In the genomic region with DNA sequence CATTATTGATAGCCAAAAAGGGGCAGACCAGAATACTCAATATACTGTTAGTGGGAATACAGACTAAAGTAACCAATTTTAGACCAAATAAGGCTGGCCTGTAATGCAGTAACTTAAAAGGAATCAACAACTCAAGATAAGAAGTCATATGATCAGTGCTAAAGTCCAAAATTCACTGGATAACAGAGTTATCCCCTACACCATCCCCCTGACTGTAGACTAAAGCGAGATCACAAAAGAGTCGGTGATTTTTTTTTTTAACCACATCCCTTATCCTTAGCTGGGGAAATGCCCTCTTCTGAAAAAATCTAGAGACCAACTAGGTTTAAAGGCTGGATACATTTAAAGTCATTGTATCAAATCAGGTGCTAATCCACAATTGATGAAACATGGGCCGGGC, we compare ENCODE assay signal across 19 cellular contexts. TPM values are rescaled to one million over a fixed set of nuclear protein-coding genes. Genes with fewer than 3 reads are reported as not detected.
DNase-seq lines count a peak whose midpoint lies in the region; ATAC-seq, FAIRE-seq and TF ChIP-seq lines count a peak whose summit lies in the region.
"Had no signal": no experiment of that assay in that cellular context is flagged by ENCODE, and none has a peak within 500 bp of the region (broad histone marks: within the 10 kb centered on the region; RNA-seq: fewer than 3 reads in every experiment).

No MANE protein-coding gene starts in this region.

- SMC1A ChIA-PET in GM12878 (lab: Charles Lee; ENCODE audit: uncharacterized antibody, unreplicated experiment): interaction anchor here (1.0 to 1.6 kb wide), 2 partner anchors 10 to 72 kb away, joined by 3 to 7 read pairs; no protein-coding TSS in a partner anchor

- peaks cover 28 to 58% (median 49%) of the 10 kb centered on the region in 4 donors for H3K4me1 Mint-ChIP-seq in CD4-positive, CD25-positive, alpha-beta regulatory T cell
- peaks cover 56% of the 10 kb centered on the region for H3K4me1 Mint-ChIP-seq in HFFc6 (ENCODE audit: low read depth)

- no peak overlapping the region for H3K4ac ChIP-seq in mesenchymal stem cell (ENCODE audit: low read depth in 1 of 2, low read length in 2 of 2)

- no peak overlapping the region for H4K91ac ChIP-seq in mesenchymal stem cell (ENCODE audit: low read length)

- no peaks in the 10 kb centered on the region for H3K9me3 Mint-ChIP-seq in CD4-positive, CD25-positive, alpha-beta regulatory T cell
- H3K9me3 Mint-ChIP-seq in HFFc6: no peaks in the 10 kb centered on the region
- H3K9me3 Mint-ChIP-seq: activated naive CD4-positive, alpha-beta T cell treated with anti-CD3 and anti-CD28 coated beads for 36 hours had no signal

- no peak overlapping the region for H2BK12ac ChIP-seq in mesenchymal stem cell (ENCODE audit: low read length in 2 of 2)

- H3K9me3 ChIP-seq in CD4-positive, CD25-positive, alpha-beta regulatory T cell (ENCODE audit: control insufficient read depth in 2 of 2, low read length in 2 of 2): no peaks in the 10 kb centered on the region
- H3K9me3 ChIP-seq in GM12878 (replicated peaks; ENCODE audit: control insufficient read depth, insufficient read depth, low read length) (no peaks in the 10 kb centered on the region), mucosa of descending colon (no peaks in the 10 kb centered on the region), mesenchymal stem cell (ENCODE audit: control insufficient read depth, low read length) (no peaks in the 10 kb centered on the region)
- H3K9me3 ChIP-seq: suprapubic skin had no signal

- no peak overlapping the region for H3K14ac ChIP-seq in mesenchymal stem cell (ENCODE audit: low read length in 2 of 2)

- no peak overlapping the region for H2BK5ac ChIP-seq in mesenchymal stem cell (ENCODE audit: low read depth, low read length, poor library complexity, severe bottlenecking)

- TF ChIP-seq EP300 in GM12878 (IDR thresholded peaks at IDR 0.05; ENCODE audit: borderline replicate concordance in 1 of 2, control insufficient read depth in 1 of 2, low read depth in 2 of 2, low read length in 2 of 2): no peak

- H3K27ac Mint-ChIP-seq in CD4-positive, CD25-positive, alpha-beta regulatory T cell: peak overlapping the region in 2 of 3 donors; percentile 31 to 58
- H3K27ac Mint-ChIP-seq in HFFc6: peak overlapping the region; percentile 34; the same call in 1 of the 2 replicates
- H3K27ac Mint-ChIP-seq: activated naive CD4-positive, alpha-beta T cell treated with anti-CD3 and anti-CD28 coated beads for 36 hours had no signal

- H2BK15ac ChIP-seq in mesenchymal stem cell (ENCODE audit: low read depth, poor library complexity, severe bottlenecking): no peak overlapping the region

- no TSS peak for BruUV-seq in GM12878 (replicated peaks; lab: Mats Ljungman, UMichigan)

- H3K79me1 ChIP-seq in mesenchymal stem cell (replicated peaks; ENCODE audit: low read length, poor library complexity, severe bottlenecking): peaks cover 15% of the 10 kb centered on the region

- in situ Hi-C loops in GM12878 (cut with MboI): no loop called here

- H2AK5ac ChIP-seq in mesenchymal stem cell (ENCODE audit: low read length, severe bottlenecking): no peak overlapping the region

- CTCF ChIA-PET in GM12878 (lab: Yijun Ruan, JAX) (interaction anchor here (0.6 kb wide), 1 partner anchor 451 kb away, joined by 3 read pairs; no protein-coding TSS in a partner anchor), GM10248 (lab: Yijun Ruan, JAX) (interaction anchor here (1.6 kb wide), 1 partner anchor 45 kb away, joined by 4 read pairs; no protein-coding TSS in a partner anchor)

- intact Hi-C loops in GM12878 (cut with micrococcal nuclease; ENCODE audit: unreplicated experiment) (loop anchor here (10.0 kb wide), 1 partner anchor 248 kb away; a partner anchor contains a TSS), mucosa of descending colon (cut with DNase I, micrococcal nuclease) (loop anchor here in 1 of 2 donors (2.0 kb wide), 1 partner anchor 18 kb away; no protein-coding TSS in a partner anchor)

- H3K18ac ChIP-seq in mesenchymal stem cell (ENCODE audit: low read depth in 1 of 2, low read length in 2 of 2): no peak overlapping the region

- FAIRE-seq in GM12878 (lab: Jason Lieb, UNC): no peak
- FAIRE-seq in RCC 7860 (lab: Jason Lieb, UNC): no peak
- FAIRE-seq: G401.6, GM12891 had no signal

- H3K4me3 Mint-ChIP-seq in CD4-positive, CD25-positive, alpha-beta regulatory T cell: peak overlapping the region in 1 of 4 donors; percentile 54
- H3K4me3 Mint-ChIP-seq in HFFc6: no peak overlapping the region; the same call in 1 of the 2 replicates
- H3K4me3 Mint-ChIP-seq: activated naive CD4-positive, alpha-beta T cell treated with anti-CD3 and anti-CD28 coated beads for 36 hours had no signal

- no peak overlapping the region for H3K9ac ChIP-seq in GM12878 (ENCODE audit: control insufficient read depth, insufficient read depth, low read length)
- H3K9ac ChIP-seq in mesenchymal stem cell (ENCODE audit: low read length): no peak overlapping the region

- peaks cover 59% of the 10 kb centered on the region for H3K79me2 ChIP-seq in GM12878 (ENCODE audit: control insufficient read depth, insufficient read depth, low read length)

- peaks cover 39% of the 10 kb centered on the region for H3K4me1 ChIP-seq in CD4-positive, CD25-positive, alpha-beta regulatory T cell (ENCODE audit: control insufficient read depth, insufficient read depth, low read length, poor library complexity, severe bottlenecking)
- H3K4me1 ChIP-seq in GM12878 (ENCODE audit: control insufficient read depth, insufficient read depth, low read length) (peaks cover 13% of the 10 kb centered on the region), mucosa of descending colon (ENCODE audit: low read depth) (peaks cover 19% of the 10 kb centered on the region), mesenchymal stem cell (ENCODE audit: control insufficient read depth, insufficient read depth, low read depth, low read length) (peaks cover 7% of the 10 kb centered on the region)

- WGBS in GM12878 (ENCODE audit: insufficient coverage, insufficient replicate concordance, low lambda C conversion rate, missing lambda C conversion rate): 97% methylated on average over 3 of the region's 3 CpGs
- WGBS in mesenchymal stem cell: 95% methylated on average over 3 of the region's 3 CpGs

- H3K36me3 Mint-ChIP-seq in CD4-positive, CD25-positive, alpha-beta regulatory T cell: peaks cover 26% of the 10 kb centered on the region
- peaks cover 19% of the 10 kb centered on the region for H3K36me3 Mint-ChIP-seq in HFFc6 (ENCODE audit: low read depth)

- DNase-seq in CD4-positive, CD25-positive, alpha-beta regulatory T cell: no peak
- DNase-seq in HFFc6 (no peak), GM12878 (ENCODE audit: low read depth, low spot score) (no peak), mucosa of descending colon (no peak), mesenchymal stem cell (no peak), RCC 7860 (ENCODE audit: low spot score) (no peak), GM10248 (ENCODE audit: extremely low spot score) (no peak)
- DNase-seq: activated CD4-positive, CD25-positive, alpha-beta regulatory T cell; activated naive CD4-positive, alpha-beta T cell treated with anti-CD3 and anti-CD28 coated beads for 36 hours; AML-193; effector memory CD4-positive, alpha-beta T cell; hypothalamus; kidney glomerular epithelial cell; NCI-H187; nucleus accumbens had no signal

- no peak for TF ChIP-seq RAD21 in GM12878 (IDR thresholded peaks at IDR 0.05; ENCODE audit: insufficient read depth, low read depth, low read length)

- no peak overlapping the region for H3K23ac ChIP-seq in mesenchymal stem cell (ENCODE audit: low read length in 2 of 2)

- no peak overlapping the region for H2AFZ ChIP-seq in GM12878 (ENCODE audit: control insufficient read depth, low read depth, low read length)
- no peak overlapping the region for H2AFZ ChIP-seq in mesenchymal stem cell (ENCODE audit: low read depth, low read length)

- H3K27me3 Mint-ChIP-seq in CD4-positive, CD25-positive, alpha-beta regulatory T cell: no peaks in the 10 kb centered on the region
- no peaks in the 10 kb centered on the region for H3K27me3 Mint-ChIP-seq in HFFc6 (ENCODE audit: insufficient read depth)

- no peak for TF ChIP-seq POLR2A in GM12878 (IDR thresholded peaks at IDR 0.05; ENCODE audit: low read depth, low read length)

- H3K36me3 ChIP-seq in CD4-positive, CD25-positive, alpha-beta regulatory T cell (ENCODE audit: control insufficient read depth, insufficient read depth, low read length): peaks cover 44% of the 10 kb centered on the region
- H3K36me3 ChIP-seq in GM12878 (ENCODE audit: control insufficient read depth in 2 of 2, insufficient read depth in 2 of 2, low read length in 1 of 2) (peaks cover 8 to 17% of the 10 kb centered on the region in 2 experiments; a peak in 3 of 4 replicates), mucosa of descending colon (ENCODE audit: low read depth) (peaks cover 13% of the 10 kb centered on the region), mesenchymal stem cell (ENCODE audit: control insufficient read depth in 1 of 2, insufficient read depth in 2 of 2, low read depth in 1 of 2, low read length in 2 of 2) (peaks cover 6 to 43% of the 10 kb centered on the region in 2 experiments)

- peak overlapping the region; percentile 31 for H3K4me3 ChIP-seq in CD4-positive, CD25-positive, alpha-beta regulatory T cell (ENCODE audit: low read depth, low read length)
- H3K4me3 ChIP-seq in GM12878 (no peak overlapping the region), mucosa of descending colon (no peak overlapping the region), mesenchymal stem cell (ENCODE audit: insufficient read depth in 1 of 2, low read depth in 1 of 2, low read length in 2 of 2) (no peak overlapping the region)
- H3K4me3 ChIP-seq: suprapubic skin had no signal

- RAD21 ChIA-PET in GM12878 (lab: Charles Lee; ENCODE audit: unreplicated experiment): no interaction called here

- ATAC-seq in CD4-positive, CD25-positive, alpha-beta regulatory T cell (ENCODE audit: low read depth in 2 of 2): no peak
- ATAC-seq in GM12878 (peak; percentile 36; the same call in 2 of the 3 replicates), mucosa of descending colon (peak; percentile 53), HG03521 (IDR thresholded peaks at IDR 0.05; ENCODE audit: unreplicated experiment) (no peak)

- POLR2A ChIA-PET in GM12878 (lab: Charles Lee) (interaction anchor here (0.9 kb wide), 1 partner anchor 18 kb away, joined by 3 read pairs; no protein-coding TSS in a partner anchor), GM10248 (lab: Yijun Ruan, JAX) (no interaction called here)

- no peaks in the 10 kb centered on the region for H3K27me3 ChIP-seq in CD4-positive, CD25-positive, alpha-beta regulatory T cell (ENCODE audit: control insufficient read depth, insufficient read depth, low read length)
- H3K27me3 ChIP-seq in GM12878 (replicated peaks in 1 of 2; ENCODE audit: control insufficient read depth in 2 of 2, insufficient read depth in 2 of 2, low read length in 1 of 2) (no peaks in the 10 kb centered on the region), mesenchymal stem cell (ENCODE audit: control insufficient read depth in 1 of 2, insufficient read depth in 1 of 2, low read length in 2 of 2) (no peaks in the 10 kb centered on the region)
- H3K27me3 ChIP-seq: suprapubic skin had no signal

- H4K20me1 ChIP-seq in GM12878 (ENCODE audit: control insufficient read depth, insufficient read depth): peaks cover 2% of the 10 kb centered on the region; the same call in 1 of the 2 replicates

- no peak overlapping the region for H3K4me2 ChIP-seq in GM12878 (ENCODE audit: control insufficient read depth, insufficient read depth)
- no peak overlapping the region for H3K4me2 ChIP-seq in mesenchymal stem cell (ENCODE audit: low read length, poor library complexity, severe bottlenecking)

- H2BK120ac ChIP-seq in mesenchymal stem cell (ENCODE audit: low read depth, low read length): no peak overlapping the region

- TF ChIP-seq CTCF in HFFc6 (IDR thresholded peaks at IDR 0.05) (no peak), GM12878 (IDR thresholded peaks at IDR 0.05 in 2 of 3, conservative IDR thresholded peaks at IDR 0.05 in 1 of 3; ENCODE audit: control insufficient read depth in 2 of 3, extremely low read depth in 1 of 3, insufficient read depth in 1 of 3, low read depth in 3 of 3, low read length in 3 of 3) (no peak), mucosa of descending colon (IDR thresholded peaks at IDR 0.05) (no peak), GM10248 (IDR thresholded peaks at IDR 0.05; ENCODE audit: control extremely low read depth, extremely low read depth, low read depth, missing control alignments) (no peak)

- H3K27ac ChIP-seq in CD4-positive, CD25-positive, alpha-beta regulatory T cell (ENCODE audit: insufficient read depth, low read length, poor library complexity, severe bottlenecking): no peak overlapping the region
- H3K27ac ChIP-seq in GM12878 (ENCODE audit: control insufficient read depth, insufficient read depth) (no peak overlapping the region), mesenchymal stem cell (ENCODE audit: low read length, poor library complexity, severe bottlenecking) (no peak overlapping the region)

- no peak overlapping the region for H4K8ac ChIP-seq in mesenchymal stem cell (ENCODE audit: low read length)

RNA-seq across cellular contexts. Expression of a gene that starts 7.7 kb away (rescaled TPM):
- total RNA-seq in CD4-positive, CD25-positive, alpha-beta regulatory T cell: 173 TPM
- polyA plus RNA-seq in CD4-positive, CD25-positive, alpha-beta regulatory T cell: 10 to 100 TPM in 3 of 4 donors, 1 to 10 TPM in 1; 9.9 to 17.2 (median 12.2) TPM
- 100 to 1,000 TPM in 1 of 6 experiments, 10 to 100 TPM in 5; 74.2 to 116 (median 88.6) TPM for total RNA-seq in HFFc6 (2021; fragmentation: NEBNext Ultra II Directional; extraction: Animal tissue kit (Norgen Biotek cat#: 25700))
- 501 and 589 TPM in 2 replicates for total RNA-seq in GM12878 (2013; cell fraction: nucleolus; rRNA removed)
- total RNA-seq in GM12878 (2014; rRNA removed) (78.7 and 83.0 TPM in 2 replicates), GM12878 (2014; rRNA removed; fragmentation: Illumina TruSeq; extraction: Trizol) (42.8 and 46.8 TPM in 2 replicates), GM12878 (2021) (106 and 107 TPM in 2 replicates), mucosa of descending colon (100 to 1,000 TPM; 108 to 159 (median 128) TPM)
- 71.2 TPM for polyA plus RNA-seq in GM12878 (2011; ENCODE audit: low read depth)
- polyA plus RNA-seq in GM12878 (2011; rRNA removed) (22.8 and 52.1 TPM in 2 replicates), GM12878 (2014; fragmentation: Illumina TruSeq; extraction: Trizol) (91.1 and 118 TPM in 2 replicates), GM12878 (2014; fragmentation: Nextera tagmentation; extraction: Ambion mirVana) (10 to 100 TPM; 50.6 to 60.2 TPM), GM12878 (2014; rRNA removed) (116 and 124 TPM in 2 replicates), GM12878 (2016; fragmentation: Nextera tagmentation; extraction: Ambion mirVana) (10 to 100 TPM; 34.2 to 41.4 TPM)
- polyA plus RNA-seq in GM12878 (2011; cell fraction: cytosol; rRNA removed): 75.8 and 119 TPM in 2 replicates
- 476 and 506 TPM in 2 replicates for polyA plus RNA-seq in GM12878 (2011; cell fraction: nucleus; rRNA removed)
- polyA plus RNA-seq in GM12878 (2012): 86.4 and 111 TPM in 2 replicates
- 130 and 134 TPM in 2 replicates for polyA minus RNA-seq in GM12878 (2011; rRNA and poly(A)+ RNA removed)
- 51.9 and 67.2 TPM in 2 replicates for polyA minus RNA-seq in GM12878 (2011; cell fraction: cytosol; rRNA and poly(A)+ RNA removed)
- polyA minus RNA-seq in GM12878 (2011; cell fraction: nucleus; rRNA and poly(A)+ RNA removed): 237 and 297 TPM in 2 replicates
- polyA plus RNA-seq in mesenchymal stem cell (2013, experiment 1 of 2): 36.3 TPM
- 31.6 TPM for polyA plus RNA-seq in mesenchymal stem cell (2013, experiment 2 of 2)

RNA-seq across cellular contexts. Expression of a gene that starts 48.9 kb away (rescaled TPM):
- 28.4 TPM for total RNA-seq in CD4-positive, CD25-positive, alpha-beta regulatory T cell
- 10 to 100 TPM; 17.3 to 23.5 (median 19.0) TPM for polyA plus RNA-seq in CD4-positive, CD25-positive, alpha-beta regulatory T cell
- total RNA-seq in HFFc6 (2021; fragmentation: NEBNext Ultra II Directional; extraction: Animal tissue kit (Norgen Biotek cat#: 25700)): 100 to 1,000 TPM in 2 of 6 experiments, 10 to 100 TPM in 4; 86.8 to 106 (median 93.6) TPM
- 112 and 120 TPM in 2 replicates for total RNA-seq in GM12878 (2013; cell fraction: nucleolus; rRNA removed)
- total RNA-seq in GM12878 (2014; rRNA removed): 37.4 and 43.6 TPM in 2 replicates
- total RNA-seq in GM12878 (2014; rRNA removed; fragmentation: Illumina TruSeq; extraction: Trizol): 12.3 and 12.8 TPM in 2 replicates
- total RNA-seq in GM12878 (2021): 37.0 and 40.7 TPM in 2 replicates
- 14.5 TPM for polyA plus RNA-seq in GM12878 (2011; ENCODE audit: low read depth)
- polyA plus RNA-seq in GM12878 (2011; rRNA removed): 7.9 and 13.2 TPM in 2 replicates
- 18.4 and 24.1 TPM in 2 replicates for polyA plus RNA-seq in GM12878 (2011; cell fraction: cytosol; rRNA removed)
- polyA plus RNA-seq in GM12878 (2011; cell fraction: nucleus; rRNA removed): 78.0 and 78.6 TPM in 2 replicates
- 20.2 and 20.5 TPM in 2 replicates for polyA plus RNA-seq in GM12878 (2012)
- 21.7 and 25.2 TPM in 2 replicates for polyA plus RNA-seq in GM12878 (2014; fragmentation: Illumina TruSeq; extraction: Trizol)
- polyA plus RNA-seq in GM12878 (2014; fragmentation: Nextera tagmentation; extraction: Ambion mirVana): 10 to 100 TPM; 12.2 to 12.8 TPM
- 15.9 and 18.3 TPM in 2 replicates for polyA plus RNA-seq in GM12878 (2014; rRNA removed)
- 10 to 100 TPM; 33.5 to 35.4 TPM for polyA plus RNA-seq in GM12878 (2016; fragmentation: Nextera tagmentation; extraction: Ambion mirVana)
- polyA minus RNA-seq in GM12878 (2011; rRNA and poly(A)+ RNA removed): 25.9 and 28.2 TPM in 2 replicates
- 10.7 and 13.3 TPM in 2 replicates for polyA minus RNA-seq in GM12878 (2011; cell fraction: cytosol; rRNA and poly(A)+ RNA removed)
- 23.0 and 39.4 TPM in 2 replicates for polyA minus RNA-seq in GM12878 (2011; cell fraction: nucleus; rRNA and poly(A)+ RNA removed)
- 10 to 100 TPM; 37.7 to 42.3 (median 38.3) TPM for total RNA-seq in mucosa of descending colon
- 74.7 TPM for polyA plus RNA-seq in mesenchymal stem cell (2013, experiment 1 of 2)
- 70.3 TPM for polyA plus RNA-seq in mesenchymal stem cell (2013, experiment 2 of 2)

RNA-seq across cellular contexts. Expression of a gene that starts 49.2 kb away (rescaled TPM):
- total RNA-seq in CD4-positive, CD25-positive, alpha-beta regulatory T cell: 9.9 TPM
- 10 to 100 TPM; 20.1 to 22.4 (median 20.9) TPM for polyA plus RNA-seq in CD4-positive, CD25-positive, alpha-beta regulatory T cell
- 10 to 100 TPM; 40.0 to 61.9 (median 45.0) TPM for total RNA-seq in HFFc6 (2021; fragmentation: NEBNext Ultra II Directional; extraction: Animal tissue kit (Norgen Biotek cat#: 25700))
- 19.4 and 25.8 TPM in 2 replicates for total RNA-seq in GM12878 (2013; cell fraction: nucleolus; rRNA removed)
- total RNA-seq in GM12878 (2014; rRNA removed): 64.1 and 64.7 TPM in 2 replicates
- 64.5 and 74.6 TPM in 2 replicates for total RNA-seq in GM12878 (2014; rRNA removed; fragmentation: Illumina TruSeq; extraction: Trizol)
- total RNA-seq in GM12878 (2021): 72.1 and 74.7 TPM in 2 replicates
- 19.9 TPM for polyA plus RNA-seq in GM12878 (2011; ENCODE audit: low read depth)
- polyA plus RNA-seq in GM12878 (2011; rRNA removed): 50.6 and 56.8 TPM in 2 replicates
- polyA plus RNA-seq in GM12878 (2011; cell fraction: cytosol; rRNA removed): 61.1 and 76.2 TPM in 2 replicates
- polyA plus RNA-seq in GM12878 (2011; cell fraction: nucleus; rRNA removed): 23.5 and 31.4 TPM in 2 replicates
- 25.8 and 30.6 TPM in 2 replicates for polyA plus RNA-seq in GM12878 (2012)
- 73.3 and 82.6 TPM in 2 replicates for polyA plus RNA-seq in GM12878 (2014; fragmentation: Illumina TruSeq; extraction: Trizol)
- polyA plus RNA-seq in GM12878 (2014; fragmentation: Nextera tagmentation; extraction: Ambion mirVana): 10 to 100 TPM; 43.5 to 64.8 TPM
- polyA plus RNA-seq in GM12878 (2014; rRNA removed): 67.3 and 70.8 TPM in 2 replicates
- 10 to 100 TPM; 92.0 to 99.5 TPM for polyA plus RNA-seq in GM12878 (2016; fragmentation: Nextera tagmentation; extraction: Ambion mirVana)
- polyA minus RNA-seq in GM12878 (2011; rRNA and poly(A)+ RNA removed): 29.5 and 38.2 TPM in 2 replicates
- polyA minus RNA-seq in GM12878 (2011; cell fraction: cytosol; rRNA and poly(A)+ RNA removed): 10.6 and 12.8 TPM in 2 replicates
- 7.7 and 25.0 TPM in 2 replicates for polyA minus RNA-seq in GM12878 (2011; cell fraction: nucleus; rRNA and poly(A)+ RNA removed)
- 10 to 100 TPM; 17.7 to 18.2 (median 18.1) TPM for total RNA-seq in mucosa of descending colon
- 19.5 TPM for polyA plus RNA-seq in mesenchymal stem cell (2013, experiment 1 of 2)
- 18.9 TPM for polyA plus RNA-seq in mesenchymal stem cell (2013, experiment 2 of 2)

Comparison
In these comparisons a context has a peak if more than half of its experiments do, and no peak if none do; other contexts are left out.
1. ATAC-seq: peak in GM12878 (single experiment) and mucosa of descending colon (single experiment); none in CD4-positive, CD25-positive, alpha-beta regulatory T cell (0 of 2) and HG03521 (single experiment).